ENCODE assay signal across 9 cellular contexts in the genomic region with DNA sequence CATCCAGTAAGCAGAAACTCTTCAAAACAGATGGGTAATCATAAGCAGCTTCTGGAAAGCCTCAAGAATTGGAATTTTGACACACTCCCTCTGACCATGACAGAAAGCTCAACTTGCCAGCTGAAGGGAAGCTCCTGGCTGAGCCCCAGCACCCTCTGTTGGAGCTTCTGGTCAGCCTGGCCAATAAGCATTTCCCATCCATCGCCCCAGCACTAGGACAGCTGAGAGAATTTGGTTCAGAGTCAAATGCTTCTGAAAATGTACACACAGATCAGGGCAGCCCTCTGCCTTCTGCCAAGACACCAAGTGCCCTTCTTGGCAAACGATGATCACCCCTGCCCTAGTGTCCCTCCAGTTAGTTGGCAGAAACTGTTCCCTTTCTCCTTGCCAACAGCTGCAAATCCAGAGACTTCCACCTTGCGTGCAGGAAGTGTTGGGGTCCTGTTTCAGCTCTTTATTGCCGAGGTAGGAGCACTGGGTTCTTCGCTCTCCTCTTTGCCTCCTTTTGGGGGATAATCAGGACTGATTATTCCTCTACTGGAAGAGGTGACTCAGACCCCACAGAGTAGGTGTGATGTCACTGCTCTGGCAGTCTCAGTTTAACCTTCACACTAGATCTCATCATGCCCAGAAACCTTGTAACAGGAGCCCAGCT. TPM values are rescaled to one million over a fixed set of nuclear protein-coding genes. Genes with fewer than 3 reads are reported as not detected.
A peak's percentile ranks its signal among the peaks of the same experiment; 100 is the strongest.
DNase-seq lines count a peak whose midpoint lies in the region; ATAC-seq, FAIRE-seq and TF ChIP-seq lines count a peak whose summit lies in the region.
"Had no signal": no experiment of that assay in that cellular context is flagged by ENCODE, and none has a peak within 500 bp of the region (broad histone marks: within the 10 kb centered on the region; RNA-seq: fewer than 3 reads in every experiment).

No MANE protein-coding gene starts in this region.

- H3K9me3 Mint-ChIP-seq in MCF 10A (ENCODE audit: unreplicated experiment): no peaks in the 10 kb centered on the region
- H3K9me3 Mint-ChIP-seq: memory B cell had no signal

- H3K36me3 ChIP-seq in NT2/D1 (ENCODE audit: insufficient read depth, insufficient read length, low read length): peaks cover 26% of the 10 kb centered on the region
- peaks cover 5 to 6% of the 10 kb centered on the region in 2 donors for H3K36me3 ChIP-seq in kidney (ENCODE audit: control insufficient read depth in 1 of 2, insufficient read depth in 2 of 2, low read length in 2 of 2)

- H3K27me3 ChIP-seq in NT2/D1 (ENCODE audit: insufficient read depth, insufficient read length): no peaks in the 10 kb centered on the region

- no peaks in the 10 kb centered on the region; the same call in 1 of the 2 replicates for H3K9me3 ChIP-seq in NT2/D1 (ENCODE audit: insufficient read depth, low read length)
- no peaks in the 10 kb centered on the region for H3K9me3 ChIP-seq in kidney (ENCODE audit: control insufficient read depth in 1 of 2, low read length in 2 of 2)

- no peak overlapping the region for H3K27ac Mint-ChIP-seq in MCF 10A (ENCODE audit: low read depth, unreplicated experiment)
- H3K27ac Mint-ChIP-seq: memory B cell had no signal

- H3K4me3 Mint-ChIP-seq in MCF 10A (ENCODE audit: unreplicated experiment): no peak overlapping the region
- H3K4me3 Mint-ChIP-seq: memory B cell had no signal

- intact Hi-C loops in MCF 10A (cut with micrococcal nuclease): no loop called here
- intact Hi-C loops in kidney (cut with DNase I): loop anchor here (10.0 kb wide), 1 partner anchor 85 kb away; no protein-coding TSS in a partner anchor

- peaks cover 27% of the 10 kb centered on the region for H3K36me3 Mint-ChIP-seq in MCF 10A (ENCODE audit: insufficient read depth, unreplicated experiment)

- no TSS peak for BruUV-seq in MCF 10A (replicated peaks; lab: Mats Ljungman, UMichigan)

- peak overlapping the region; percentile 53 to 68 for H3K27ac ChIP-seq in kidney (ENCODE audit: low read depth in 2 of 2, low read length in 2 of 2)
- no peak overlapping the region for H3K27ac ChIP-seq in substantia nigra (ENCODE audit: low read depth, low read length, poor library complexity, severe bottlenecking)

- POLR2A ChIA-PET in MCF 10A (lab: Yijun Ruan, JAX): interaction anchor here (0.6 to 1.5 kb wide), 5 partner anchors 10 to 299 kb away, joined by 3 to 6 read pairs (median 4); a partner anchor contains a TSS

- H3K4me1 ChIP-seq in NT2/D1 (ENCODE audit: insufficient read depth, insufficient read length) (peaks cover 9% of the 10 kb centered on the region), kidney (ENCODE audit: control insufficient read depth in 1 of 2, insufficient read depth in 1 of 2, low read depth in 1 of 2, low read length in 2 of 2) (peaks cover 7 to 8% of the 10 kb centered on the region in 2 donors)

- no peak for ATAC-seq in HG02588 (IDR thresholded peaks at IDR 0.05; ENCODE audit: unreplicated experiment)
- no peak for ATAC-seq in GM21576 (IDR thresholded peaks at IDR 0.05; ENCODE audit: unreplicated experiment)
- ATAC-seq in HG02938 (IDR thresholded peaks at IDR 0.05; ENCODE audit: unreplicated experiment): no peak

- H3K4me3 ChIP-seq in NT2/D1 (ENCODE audit: insufficient read length, low read depth) (no peak overlapping the region), kidney (ENCODE audit: low read length in 2 of 2) (no peak overlapping the region)

- DNase-seq in ELR (ENCODE audit: low read depth) (peak; percentile 79), NT2/D1 (ENCODE audit: low read depth, low spot score) (no peak), MCF 10A (ENCODE audit: unreplicated experiment) (peak; percentile 70), kidney (no peak), substantia nigra (lab: John Stamatoyannopoulos, UW) (peak in 38 of 49 donors; percentile 8 to 87 (median 56))

- no peaks in the 10 kb centered on the region for H3K27me3 Mint-ChIP-seq in MCF 10A (ENCODE audit: insufficient read depth, unreplicated experiment)
- H3K27me3 Mint-ChIP-seq: memory B cell had no signal

- H3K4me1 Mint-ChIP-seq in MCF 10A (ENCODE audit: insufficient read depth, unreplicated experiment): peaks cover 11% of the 10 kb centered on the region

- TF ChIP-seq CTCF in MCF 10A (IDR thresholded peaks at IDR 0.05; ENCODE audit: unreplicated experiment) (no peak), kidney (IDR thresholded peaks at IDR 0.05; ENCODE audit: borderline replicate concordance, extremely low read depth, insufficient read depth) (no peak)

- H3K9ac ChIP-seq in NT2/D1 (ENCODE audit: insufficient read length, low read depth) (peak overlapping the region; percentile 12), kidney (ENCODE audit: low read length in 2 of 2) (no peak overlapping the region)

- CTCF ChIA-PET in MCF 10A (lab: Yijun Ruan, JAX): interaction anchor here (0.8 to 5.1 kb wide), 6 partner anchors 9 to 209 kb away, joined by 3 to 37 read pairs (median 4); no protein-coding TSS in a partner anchor

- FAIRE-seq in kidney (lab: Jason Lieb, UNC): no peak

RNA-seq across cellular contexts. Expression of a gene that starts 11.9 kb away (rescaled TPM):
- 13.3 and 14.7 TPM in 2 replicates for total RNA-seq in MCF 10A (2022)
- total RNA-seq in kidney: 13.8 TPM
- 15.5 TPM for polyA plus RNA-seq in kidney (ENCODE audit: insufficient read depth, low read depth, low replicate concordance)

RNA-seq across cellular contexts. Expression of a gene that starts 26.9 kb away (rescaled TPM):
- total RNA-seq in MCF 10A (2022): 14.0 and 15.5 TPM in 2 replicates
- total RNA-seq in kidney: 15.6 TPM
- polyA plus RNA-seq in kidney (ENCODE audit: insufficient read depth, low read depth, low replicate concordance): 6.7 TPM

Comparison
In these comparisons a context has a peak if more than half of its experiments do, and no peak if none do; other contexts are left out.
1. DNase-seq: peak in ELR (single experiment), MCF 10A (single experiment) and substantia nigra (38 of 49); none in NT2/D1 (single experiment) and kidney (single experiment).